ENCODE assay signal across 1 cellular context in genomic region chr11:65586676-65587075, GRCh38.
TF ChIP-seq lines count a peak whose summit lies in the region.

No MANE protein-coding gene starts in this region.

TF ChIP-seq in H1, 55 proteins besides CTCF, POLR2A, EP300 and RAD21:
- TF ChIP-seq EGR1 (IDR thresholded peaks at IDR 0.05; ENCODE audit: borderline replicate concordance, low read depth, low read length): no peak
- no peak for TF ChIP-seq SP4 (IDR thresholded peaks at IDR 0.05; ENCODE audit: low read length)
- TF ChIP-seq GABPA (IDR thresholded peaks at IDR 0.05; ENCODE audit: borderline replicate concordance, insufficient read depth, low read length): no peak
- no peak for TF ChIP-seq ZNF274 (IDR thresholded peaks at IDR 0.05; ENCODE audit: borderline replicate concordance, extremely low read depth, low read length)
- no peak for TF ChIP-seq CREB1 (IDR thresholded peaks at IDR 0.05)
- no peak for TF ChIP-seq MAFK (IDR thresholded peaks at IDR 0.05; ENCODE audit: low read depth, low read length)
- no peak for TF ChIP-seq RFX5 (IDR thresholded peaks at IDR 0.05; ENCODE audit: borderline replicate concordance, low read depth, low read length)
- TF ChIP-seq POLR2AphosphoS5 (IDR thresholded peaks at IDR 0.05; ENCODE audit: low read depth, low read length): no peak
- TF ChIP-seq KDM5A (IDR thresholded peaks at IDR 0.05; ENCODE audit: low read length): no peak
- no peak for TF ChIP-seq SP1 (IDR thresholded peaks at IDR 0.05; ENCODE audit: low read depth, low read length)
- TF ChIP-seq KDM4A (IDR thresholded peaks at IDR 0.05; ENCODE audit: low read depth, low read length, severe bottlenecking): no peak
- TF ChIP-seq CBX5 (IDR thresholded peaks at IDR 0.05; ENCODE audit: low read depth, low read length): no peak
- TF ChIP-seq CHD1 (IDR thresholded peaks at IDR 0.05; ENCODE audit: low read depth, low read length): no peak
- no peak for TF ChIP-seq RXRA (IDR thresholded peaks at IDR 0.05; ENCODE audit: insufficient read depth, low read depth, low read length)
- TF ChIP-seq NANOG (IDR thresholded peaks at IDR 0.05; ENCODE audit: insufficient read depth, low read depth, low read length, poor library complexity, severe bottlenecking): no peak
- no peak for TF ChIP-seq RBBP5 (IDR thresholded peaks at IDR 0.05; ENCODE audit: borderline replicate concordance, low read depth, low read length)
- no peak for TF ChIP-seq NRF1 (IDR thresholded peaks at IDR 0.05; ENCODE audit: low read depth, low read length)
- TF ChIP-seq, protein P1, sequence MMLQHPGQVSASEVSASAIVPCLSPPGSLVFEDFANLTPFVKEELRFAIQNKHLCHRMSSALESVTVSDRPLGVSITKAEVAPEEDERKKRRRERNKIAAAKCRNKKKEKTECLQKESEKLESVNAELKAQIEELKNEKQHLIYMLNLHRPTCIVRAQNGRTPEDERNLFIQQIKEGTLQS (IDR thresholded peaks at IDR 0.05; ENCODE audit: insufficient read depth, low read depth, low read length): no peak
- no peak for TF ChIP-seq BACH1 (IDR thresholded peaks at IDR 0.05; ENCODE audit: low read length)
